17 cellular contexts compared by ENCODE assay signal in the genomic region with DNA sequence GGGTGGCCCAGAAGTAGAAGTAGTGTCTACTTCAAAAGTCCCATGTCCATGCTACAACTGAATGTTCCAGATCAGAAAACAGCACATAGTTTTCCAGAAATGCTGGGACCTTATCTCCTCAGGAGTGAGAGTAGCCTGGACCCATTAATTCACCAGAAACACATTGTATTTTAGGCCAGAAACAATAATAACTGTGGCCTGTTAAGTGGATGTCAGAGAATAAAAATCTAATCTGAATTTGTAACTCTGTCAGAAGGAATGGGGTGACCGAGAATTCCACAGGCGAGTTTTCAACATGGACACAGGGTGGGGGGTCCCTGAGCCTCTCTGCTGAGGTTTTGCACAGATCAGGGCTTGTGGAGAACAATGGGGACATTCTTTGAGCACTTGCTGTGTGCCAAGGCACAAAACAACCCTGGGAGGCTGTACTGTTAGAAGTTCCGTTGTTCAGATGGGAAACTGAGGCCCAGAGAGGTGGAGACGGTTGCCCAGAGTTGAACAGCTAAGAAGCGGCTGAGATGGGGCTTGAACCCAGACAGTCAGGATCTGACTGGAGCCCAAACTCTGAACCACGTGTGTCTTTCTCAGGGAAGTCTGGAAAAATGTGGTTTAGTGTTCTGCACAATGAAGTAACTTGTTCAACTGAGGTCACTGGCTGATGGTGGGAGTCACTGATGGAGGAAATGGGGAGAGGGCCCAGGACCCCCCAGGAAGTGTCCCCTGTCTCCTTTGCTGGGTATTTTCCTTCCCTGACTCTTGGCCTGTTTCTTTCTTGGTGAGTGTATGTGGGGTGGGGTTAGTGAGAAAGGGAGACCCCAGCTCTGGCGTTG. TPM values are rescaled to one million over a fixed set of nuclear protein-coding genes. Genes with fewer than 3 reads are reported as not detected.
DNase-seq lines count a peak whose midpoint lies in the region; TF ChIP-seq lines count a peak whose summit lies in the region.
"Had no signal": no experiment of that assay in that cellular context is flagged by ENCODE, and none has a peak within 500 bp of the region (broad histone marks: within the 10 kb centered on the region; RNA-seq: fewer than 3 reads in every experiment).

No MANE protein-coding gene starts in this region.

- H3K79me2 ChIP-seq in smooth muscle cell (ENCODE audit: low read depth): no peaks in the 10 kb centered on the region

- peak overlapping the region; percentile 40 for H2AK5ac ChIP-seq in mesenchymal stem cell (ENCODE audit: low read length, severe bottlenecking)

- H3K4me3 ChIP-seq in ascending aorta (no peak overlapping the region), mesenchymal stem cell (ENCODE audit: insufficient read depth in 1 of 2, low read depth in 1 of 2, low read length in 2 of 2) (no peak overlapping the region), smooth muscle cell (no peak overlapping the region)

- peak overlapping the region; percentile 54 for H4K8ac ChIP-seq in mesenchymal stem cell (ENCODE audit: low read length)

- H3K14ac ChIP-seq in mesenchymal stem cell (ENCODE audit: low read length in 2 of 2): no peak overlapping the region

- no peak for TF ChIP-seq CTCF in ascending aorta (IDR thresholded peaks at IDR 0.05)
- no peak for TF ChIP-seq CTCF in smooth muscle cell (IDR thresholded peaks at IDR 0.05; ENCODE audit: borderline replicate concordance, insufficient read depth, poor library complexity, severe bottlenecking)

- peak overlapping the region; percentile 94 for H4K91ac ChIP-seq in mesenchymal stem cell (ENCODE audit: low read length)

- peak overlapping the region; percentile 55 to 65 for H3K4ac ChIP-seq in mesenchymal stem cell (ENCODE audit: low read depth in 1 of 2, low read length in 2 of 2)

- H3K9ac ChIP-seq in mesenchymal stem cell (ENCODE audit: low read length) (peak overlapping the region; percentile 38), smooth muscle cell (ENCODE audit: low read depth) (no peak overlapping the region)
- H3K9ac ChIP-seq: KMS-11 had no signal

- no peak overlapping the region for H3K23ac ChIP-seq in mesenchymal stem cell (ENCODE audit: low read length in 2 of 2)

- WGBS in mesenchymal stem cell: 94% methylated on average over 6 of the region's 7 CpGs
- WGBS in smooth muscle cell (ENCODE audit: low lambda C conversion rate): 81% methylated on average over 6 of the region's 7 CpGs

- intact Hi-C loops in ascending aorta (cut with DNase I): loop anchor here (2.0 to 10.0 kb wide), 3 partner anchors 20 to 442 kb away; a partner anchor contains a TSS

- DNase-seq in M059J (ENCODE audit: low read depth) (peak; percentile 52), ascending aorta (ENCODE audit: low spot score in 2 of 2) (no peak), mesenchymal stem cell (peak; percentile 56), smooth muscle cell (lab: John Stamatoyannopoulos, UW; ENCODE audit: unreplicated experiment) (no peak), NCI-H2171 (lab: John Stamatoyannopoulos, UW) (no peak), NCI-H510A (lab: John Stamatoyannopoulos, UW) (no peak), kidney tubule cell (ENCODE audit: low spot score) (no peak)
- DNase-seq: activated CD4-positive, alpha-beta memory T cell treated with anti-CD3 and anti-CD28 coated beads, Interleukin-2, amount 10 ng/mL, durations not matched to agents 7 days and 5 days; activated naive CD4-positive, alpha-beta T cell treated with anti-CD3 and anti-CD28 coated beads, Interleukin-2, amount 50 U/mL, for 16 hours; activated T-cell treated with anti-CD3 and anti-CD28 coated beads, Interleukin-2, amount 50 U/mL, for 1 hour; COR-L47; NCI-H1092; NCI-H2081 treated with DMSO at 0.1 percent for 48 hours; NCI-H526 treated with DMSO at 0.1 percent for 48 hours; retina had no signal

- H2AFZ ChIP-seq in mesenchymal stem cell (ENCODE audit: low read depth, low read length) (no peak overlapping the region), smooth muscle cell (ENCODE audit: low read depth) (peak overlapping the region; percentile 66)

- H3K36me3 ChIP-seq in ascending aorta (no peaks in the 10 kb centered on the region), mesenchymal stem cell (ENCODE audit: control insufficient read depth in 1 of 2, insufficient read depth in 2 of 2, low read depth in 1 of 2, low read length in 2 of 2) (no peaks in the 10 kb centered on the region), smooth muscle cell (ENCODE audit: low read depth) (no peaks in the 10 kb centered on the region)

- H3K18ac ChIP-seq in mesenchymal stem cell (ENCODE audit: low read depth in 1 of 2, low read length in 2 of 2): peak overlapping the region; percentile 17 to 87

- H3K27me3 ChIP-seq in ascending aorta (no peaks in the 10 kb centered on the region), mesenchymal stem cell (ENCODE audit: control insufficient read depth in 1 of 2, insufficient read depth in 1 of 2, low read length in 2 of 2) (peaks cover 0 to 3% of the 10 kb centered on the region in 2 experiments), smooth muscle cell (ENCODE audit: low read depth) (no peaks in the 10 kb centered on the region)

- H2BK12ac ChIP-seq in mesenchymal stem cell (ENCODE audit: low read length in 2 of 2): peak overlapping the region; percentile 76 to 99

- H4K20me1 ChIP-seq in smooth muscle cell (ENCODE audit: low read depth): no peaks in the 10 kb centered on the region

- no peak overlapping the region for H2BK5ac ChIP-seq in mesenchymal stem cell (ENCODE audit: low read depth, low read length, poor library complexity, severe bottlenecking)

- peak overlapping the region; percentile 80 for H2BK120ac ChIP-seq in mesenchymal stem cell (ENCODE audit: low read depth, low read length)

- H3K9me3 ChIP-seq in ascending aorta (no peaks in the 10 kb centered on the region), mesenchymal stem cell (ENCODE audit: control insufficient read depth, low read length) (peaks cover 7% of the 10 kb centered on the region), smooth muscle cell (replicated peaks; ENCODE audit: low read depth) (no peaks in the 10 kb centered on the region)

- H3F3A ChIP-seq in smooth muscle cell (ENCODE audit: low read depth): peaks cover 16% of the 10 kb centered on the region

- H2BK15ac ChIP-seq in mesenchymal stem cell (ENCODE audit: low read depth, poor library complexity, severe bottlenecking): peak overlapping the region; percentile 55

- peaks cover 14 to 36% of the 10 kb centered on the region in 2 donors for H3K4me1 ChIP-seq in ascending aorta
- H3K4me1 ChIP-seq in mesenchymal stem cell (ENCODE audit: control insufficient read depth, insufficient read depth, low read depth, low read length): peaks cover 34% of the 10 kb centered on the region
- no peaks in the 10 kb centered on the region for H3K4me1 ChIP-seq in smooth muscle cell (ENCODE audit: low read depth)

- H3K27ac ChIP-seq in ascending aorta: peak overlapping the region; percentile 82 to 89
- H3K27ac ChIP-seq in mesenchymal stem cell (ENCODE audit: low read length, poor library complexity, severe bottlenecking): no peak overlapping the region
- peak overlapping the region; percentile 73 for H3K27ac ChIP-seq in smooth muscle cell (ENCODE audit: low read depth)
- H3K27ac ChIP-seq: KMS-11 had no signal

- no peaks in the 10 kb centered on the region for H3K79me1 ChIP-seq in mesenchymal stem cell (replicated peaks; ENCODE audit: low read length, poor library complexity, severe bottlenecking)

- H3K4me2 ChIP-seq in mesenchymal stem cell (ENCODE audit: low read length, poor library complexity, severe bottlenecking): no peak overlapping the region
- no peak overlapping the region for H3K4me2 ChIP-seq in smooth muscle cell
- H3K4me2 ChIP-seq: KMS-11 had no signal

RNA-seq across cellular contexts. Expression of a gene that starts 44.2 kb away (rescaled TPM):
- 8.4 and 10.6 TPM in 2 replicates for total RNA-seq in M059J (2014; rRNA removed; shearing (Covaris generic))
- total RNA-seq in ascending aorta (64.4 TPM), smooth muscle cell (3.7 and 5.6 TPM in 2 replicates)
- 36.2 TPM for polyA plus RNA-seq in mesenchymal stem cell (2013, experiment 1 of 2)
- 36.0 TPM for polyA plus RNA-seq in mesenchymal stem cell (2013, experiment 2 of 2)
- polyA plus RNA-seq in smooth muscle cell: 16.1 and 20.7 TPM in 2 replicates
- total RNA-seq: frontal cortex had no signal

Comparison
In these comparisons a context has a peak if more than half of its experiments do, and no peak if none do; other contexts are left out.
1. DNase-seq: peak in M059J (single experiment) and mesenchymal stem cell (single experiment); none in ascending aorta (0 of 2), smooth muscle cell (single experiment), NCI-H2171 (single experiment), NCI-H510A (single experiment) and kidney tubule cell (single experiment).